Comparison of ENCODE assay signal across 1 cellular context in the genomic region with DNA sequence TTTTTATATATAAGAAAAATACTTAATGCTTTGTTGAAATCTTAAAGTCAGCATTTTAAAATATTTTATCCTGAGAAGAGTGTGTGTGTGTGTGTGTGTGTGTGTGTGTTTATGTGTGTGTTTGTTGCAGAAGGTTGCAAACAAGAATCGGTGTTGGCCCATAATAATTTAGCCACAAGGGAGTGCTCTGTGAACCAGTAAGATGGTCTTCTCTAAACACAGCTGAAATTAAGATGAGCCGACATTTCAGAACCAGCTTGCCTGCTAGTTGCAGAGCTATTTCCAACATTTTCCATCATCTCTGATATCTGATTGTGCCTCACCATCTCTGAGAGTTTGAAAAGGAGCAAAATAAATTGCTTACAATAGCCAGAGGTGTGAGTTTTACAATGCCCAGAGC.
TF ChIP-seq lines count a peak whose summit lies in the region.

No MANE protein-coding gene starts in this region.

TF ChIP-seq in GM23338, 12 proteins besides CTCF, POLR2A, EP300 and RAD21 (continued from another document):
- no peak for TF ChIP-seq ZNF462 (CRISPR knock-in tag; IDR thresholded peaks at IDR 0.05)
- TF ChIP-seq ZNF114 (CRISPR knock-in tag; IDR thresholded peaks at IDR 0.05): no peak
- TF ChIP-seq CREB1 (CRISPR knock-in tag; IDR thresholded peaks at IDR 0.05; ENCODE audit: low read depth): no peak
- no peak for TF ChIP-seq POLR2AphosphoS5 (IDR thresholded peaks at IDR 0.05; ENCODE audit: low read depth)
- TF ChIP-seq, protein P1, sequence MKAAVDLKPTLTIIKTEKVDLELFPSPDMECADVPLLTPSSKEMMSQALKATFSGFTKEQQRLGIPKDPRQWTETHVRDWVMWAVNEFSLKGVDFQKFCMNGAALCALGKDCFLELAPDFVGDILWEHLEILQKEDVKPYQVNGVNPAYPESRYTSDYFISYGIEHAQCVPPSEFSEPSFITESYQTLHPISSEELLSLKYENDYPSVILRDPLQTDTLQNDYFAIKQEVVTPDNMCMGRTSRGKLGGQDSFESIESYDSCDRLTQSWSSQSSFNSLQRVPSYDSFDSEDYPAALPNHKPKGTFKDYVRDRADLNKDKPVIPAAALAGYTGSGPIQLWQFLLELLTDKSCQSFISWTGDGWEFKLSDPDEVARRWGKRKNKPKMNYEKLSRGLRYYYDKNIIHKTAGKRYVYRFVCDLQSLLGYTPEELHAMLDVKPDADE (IDR thresholded peaks at IDR 0.05): no peak
- no peak for TF ChIP-seq EZH2phosphoT487 (IDR thresholded peaks at IDR 0.05; ENCODE audit: unreplicated experiment)
- TF ChIP-seq ZNF331 (CRISPR knock-in tag; IDR thresholded peaks at IDR 0.05; ENCODE audit: low read depth): no peak
- TF ChIP-seq NANOG (IDR thresholded peaks at IDR 0.05; ENCODE audit: borderline replicate concordance): no peak
- TF ChIP-seq STAT1 (IDR thresholded peaks at IDR 0.05; ENCODE audit: unreplicated experiment): no peak
- no peak for TF ChIP-seq EZH2 (IDR thresholded peaks at IDR 0.05; ENCODE audit: low read depth, unreplicated experiment)
